Comparison of ENCODE assay signal across 8 cellular contexts in the genomic region with DNA sequence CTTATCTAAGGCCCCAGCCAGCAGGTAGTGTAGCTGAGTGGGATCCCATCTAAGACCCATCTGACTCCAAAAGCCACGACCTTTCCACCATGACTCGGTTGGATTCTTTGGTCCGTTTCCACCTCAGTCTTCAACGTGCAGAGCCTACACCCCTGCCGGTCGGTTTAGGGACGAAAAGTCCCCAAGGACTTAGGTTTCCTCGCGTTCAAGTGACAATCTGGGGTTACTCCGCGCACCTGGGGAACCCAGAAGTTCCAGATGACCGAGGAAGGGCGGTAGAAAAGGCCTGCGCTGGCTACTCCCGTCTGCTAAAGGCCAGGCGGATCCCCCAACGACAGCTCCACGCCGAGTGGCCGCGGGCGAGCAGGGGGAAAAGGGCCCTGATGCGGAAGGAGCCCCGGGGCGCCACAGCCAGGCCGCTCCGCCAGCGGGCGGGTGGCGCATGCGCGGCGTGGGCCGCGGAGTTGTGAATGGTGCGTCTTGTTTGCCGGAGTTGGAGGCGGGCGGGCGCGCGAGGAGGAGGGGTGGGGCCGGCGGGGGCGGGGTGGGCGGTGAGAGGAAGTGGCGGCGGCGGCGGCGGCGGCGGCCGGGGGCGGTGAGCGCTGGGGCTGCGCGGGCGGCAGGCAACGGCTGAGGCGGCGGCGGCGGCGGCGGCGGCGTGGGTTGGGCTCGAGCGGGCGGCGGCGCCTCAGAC. TPM values are rescaled to one million over a fixed set of nuclear protein-coding genes. Genes with fewer than 3 reads are reported as not detected.
DNase-seq lines count a peak whose midpoint lies in the region; ATAC-seq and TF ChIP-seq lines count a peak whose summit lies in the region.

A gene (plus strand): TSS at position 595 of the 694 bp plus-strand sequence. CDS start 259 bp downstream, outside the sequence.

- H3K27me3 Mint-ChIP-seq in IgD-negative memory B cell: no peaks in the 10 kb centered on the region
- no peaks in the 10 kb centered on the region for H3K27me3 Mint-ChIP-seq in activated T-cell treated with anti-CD3 and anti-CD28 coated beads, Interleukin-2, amount 50 U/mL, for 24 hours

- H3K36me3 Mint-ChIP-seq in IgD-negative memory B cell: no peaks in the 10 kb centered on the region
- peaks cover 40% of the 10 kb centered on the region for H3K36me3 Mint-ChIP-seq in activated T-cell treated with anti-CD3 and anti-CD28 coated beads, Interleukin-2, amount 50 U/mL, for 24 hours (ENCODE audit: low read depth)

- H3K27ac Mint-ChIP-seq in IgD-negative memory B cell: peak within 1 kb of the TSS; percentile 94 to 97 (median 97)
- peak within 1 kb of the TSS; percentile 97 for H3K27ac Mint-ChIP-seq in activated T-cell treated with anti-CD3 and anti-CD28 coated beads, Interleukin-2, amount 50 U/mL, for 24 hours

- H3K9ac ChIP-seq in muscle layer of colon (ENCODE audit: low read length): peak within 1 kb of the TSS; percentile 95

- H3K36me3 ChIP-seq in esophagus (ENCODE audit: control insufficient read depth in 2 of 2, insufficient read depth in 2 of 2, low read length in 1 of 2) (no peaks in the 10 kb centered on the region), muscle layer of colon (ENCODE audit: insufficient read depth, low read length) (no peaks in the 10 kb centered on the region)

- peak within 1 kb of the TSS; percentile 89 to 98 (median 95) for H3K4me3 Mint-ChIP-seq in IgD-negative memory B cell
- H3K4me3 Mint-ChIP-seq in activated T-cell treated with anti-CD3 and anti-CD28 coated beads, Interleukin-2, amount 50 U/mL, for 24 hours: peak within 1 kb of the TSS; percentile 91

- peak within 1 kb of the TSS; percentile 81 to 98 for H3K4me3 ChIP-seq in esophagus (ENCODE audit: low read depth in 1 of 2, low read length in 2 of 2)
- H3K4me3 ChIP-seq in muscle layer of colon (ENCODE audit: low read depth in 1 of 2, low read length in 2 of 2): peak within 1 kb of the TSS; percentile 80 to 87

- peaks cover 0 to 2% of the 10 kb centered on the region in 2 donors for H3K4me1 ChIP-seq in esophagus (ENCODE audit: control insufficient read depth in 2 of 2, insufficient read depth in 2 of 2, low read length in 1 of 2)
- H3K4me1 ChIP-seq in muscle layer of colon (ENCODE audit: insufficient read depth, low read length): peaks cover 14% of the 10 kb centered on the region

- no peaks in the 10 kb centered on the region for H3K27me3 ChIP-seq in esophagus (ENCODE audit: control insufficient read depth in 1 of 2, insufficient read depth in 2 of 2, low read length in 2 of 2)
- no peaks in the 10 kb centered on the region for H3K27me3 ChIP-seq in muscle layer of colon (ENCODE audit: control insufficient read depth in 1 of 2, insufficient read depth in 2 of 2, low read length in 2 of 2)

- peak; percentile 78 for DNase-seq in DMS114 treated with DMSO at 0.1 percent for 48 hours (lab: John Stamatoyannopoulos, UW; ENCODE audit: unreplicated experiment)
- DNase-seq in activated T-cell treated with anti-CD3 and anti-CD28 coated beads, Interleukin-2, amount 50 U/mL, for 24 hours: peak; percentile 94
- peak; percentile 84 to 89 for DNase-seq in stimulated activated CD8-positive, alpha-beta memory T cell treated with anti-CD3 and anti-CD28 coated beads, Interleukin-7, amount 100 ng/mL, for 1 hour (ENCODE audit: low read depth in 2 of 2)

- H3K4me1 Mint-ChIP-seq in IgD-negative memory B cell: peaks cover 10 to 27% (median 18%) of the 10 kb centered on the region in 3 donors
- H3K4me1 Mint-ChIP-seq in activated T-cell treated with anti-CD3 and anti-CD28 coated beads, Interleukin-2, amount 50 U/mL, for 24 hours (ENCODE audit: low read depth): peaks cover 52% of the 10 kb centered on the region

- peak; percentile 71 for ATAC-seq in GM21526 (IDR thresholded peaks at IDR 0.05; ENCODE audit: low FRiP score, unreplicated experiment)

- 1 to 2% methylated on average over 37 to 73 of the region's 73 CpGs for WGBS in esophagus, 2 donors

- H3K9me3 ChIP-seq in esophagus (ENCODE audit: control insufficient read depth in 2 of 2, insufficient read depth in 1 of 2, low read depth in 1 of 2, low read length in 1 of 2): no peaks in the 10 kb centered on the region
- no peaks in the 10 kb centered on the region for H3K9me3 ChIP-seq in muscle layer of colon (ENCODE audit: low read length)

- H3K27ac ChIP-seq in esophagus (ENCODE audit: low read depth in 2 of 2, low read length in 1 of 2): peak within 1 kb of the TSS; percentile 97 to 99
- peak within 1 kb of the TSS; percentile 98 for H3K27ac ChIP-seq in muscle layer of colon (ENCODE audit: low read depth, low read length)

- H3K9me3 Mint-ChIP-seq in IgD-negative memory B cell: no peaks in the 10 kb centered on the region
- no peaks in the 10 kb centered on the region for H3K9me3 Mint-ChIP-seq in activated T-cell treated with anti-CD3 and anti-CD28 coated beads, Interleukin-2, amount 50 U/mL, for 24 hours

TF ChIP-seq in PFSK-1, 5 proteins besides CTCF, POLR2A, EP300 and RAD21:
- peak; percentile 88 for TF ChIP-seq POLR2AphosphoS5 (IDR thresholded peaks at IDR 0.05; ENCODE audit: low read depth, low read length)
- TF ChIP-seq SIN3A (IDR thresholded peaks at IDR 0.05; ENCODE audit: borderline replicate concordance, insufficient read depth, low read length): no peak
- TF ChIP-seq, protein P1, sequence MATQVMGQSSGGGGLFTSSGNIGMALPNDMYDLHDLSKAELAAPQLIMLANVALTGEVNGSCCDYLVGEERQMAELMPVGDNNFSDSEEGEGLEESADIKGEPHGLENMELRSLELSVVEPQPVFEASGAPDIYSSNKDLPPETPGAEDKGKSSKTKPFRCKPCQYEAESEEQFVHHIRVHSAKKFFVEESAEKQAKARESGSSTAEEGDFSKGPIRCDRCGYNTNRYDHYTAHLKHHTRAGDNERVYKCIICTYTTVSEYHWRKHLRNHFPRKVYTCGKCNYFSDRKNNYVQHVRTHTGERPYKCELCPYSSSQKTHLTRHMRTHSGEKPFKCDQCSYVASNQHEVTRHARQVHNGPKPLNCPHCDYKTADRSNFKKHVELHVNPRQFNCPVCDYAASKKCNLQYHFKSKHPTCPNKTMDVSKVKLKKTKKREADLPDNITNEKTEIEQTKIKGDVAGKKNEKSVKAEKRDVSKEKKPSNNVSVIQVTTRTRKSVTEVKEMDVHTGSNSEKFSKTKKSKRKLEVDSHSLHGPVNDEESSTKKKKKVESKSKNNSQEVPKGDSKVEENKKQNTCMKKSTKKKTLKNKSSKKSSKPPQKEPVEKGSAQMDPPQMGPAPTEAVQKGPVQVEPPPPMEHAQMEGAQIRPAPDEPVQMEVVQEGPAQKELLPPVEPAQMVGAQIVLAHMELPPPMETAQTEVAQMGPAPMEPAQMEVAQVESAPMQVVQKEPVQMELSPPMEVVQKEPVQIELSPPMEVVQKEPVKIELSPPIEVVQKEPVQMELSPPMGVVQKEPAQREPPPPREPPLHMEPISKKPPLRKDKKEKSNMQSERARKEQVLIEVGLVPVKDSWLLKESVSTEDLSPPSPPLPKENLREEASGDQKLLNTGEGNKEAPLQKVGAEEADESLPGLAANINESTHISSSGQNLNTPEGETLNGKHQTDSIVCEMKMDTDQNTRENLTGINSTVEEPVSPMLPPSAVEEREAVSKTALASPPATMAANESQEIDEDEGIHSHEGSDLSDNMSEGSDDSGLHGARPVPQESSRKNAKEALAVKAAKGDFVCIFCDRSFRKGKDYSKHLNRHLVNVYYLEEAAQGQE (IDR thresholded peaks at IDR 0.05; ENCODE audit: insufficient read depth in 1 of 2, low read depth in 2 of 2, low read length in 2 of 2): no peak; a peak in 1 of 4 replicates
- TF ChIP-seq FOXP2 (optimal IDR thresholded peaks at IDR 0.05; ENCODE audit: borderline replicate concordance, extremely low read depth, extremely low read length, insufficient read depth): peak; percentile 39
- peak; percentile 64; the same call in 1 of the 2 replicates for TF ChIP-seq TAF1 (IDR thresholded peaks at IDR 0.05; ENCODE audit: borderline replicate concordance, insufficient read depth, low read length)
TF ChIP-seq in PFSK-1: peak in this region for 3.

RNA-seq across cellular contexts. Expression of the gene that starts here (rescaled TPM):
- 43.3 TPM for polyA plus RNA-seq in IgD-negative memory B cell
- polyA plus RNA-seq in PFSK-1 (2012; ENCODE audit: insufficient read length, low read depth): 48.3 TPM
- 10 to 100 TPM; 15.3 to 17.0 TPM for polyA plus RNA-seq in esophagus

Comparison
In these comparisons a context has a peak if more than half of its experiments do, and no peak if none do; other contexts are left out.
1. Peak in every context shown above with its lines: DNase-seq, ATAC-seq, H3K4me3 ChIP-seq and H3K27ac ChIP-seq.